Comparison of ENCODE assay signal across 9 cellular contexts in genomic region chr5:32711693-32712462, GRCh38.
DNase-seq lines count a peak whose midpoint lies in the region; ATAC-seq and TF ChIP-seq lines count a peak whose summit lies in the region.
"Had no signal": no experiment of that assay in that cellular context is flagged by ENCODE, and none has a peak within 500 bp of the region (broad histone marks: within the 10 kb centered on the region; RNA-seq: fewer than 3 reads in every experiment).

No MANE protein-coding gene starts in this region.

- no peak for TF ChIP-seq POLR2A in erythroblast (IDR thresholded peaks at IDR 0.05; ENCODE audit: low read length)

- DNase-seq in AG20443 (ENCODE audit: low spot score) = peak; percentile 67
- DNase-seq in NCI-H748 treated with DMSO at 0.1 percent for 48 hours (lab: John Stamatoyannopoulos, UW) = peak; percentile 20
- DNase-seq in erythroblast (lab: John Stamatoyannopoulos, UW) = peak; percentile 48 to 57
- no peak for DNase-seq in COR-L47 (lab: John Stamatoyannopoulos, UW)
- DNase-seq in NCI-H1048 (lab: John Stamatoyannopoulos, UW) = no peak
- no peak for DNase-seq in stimulated activated CD4-positive, alpha-beta T cell treated with anti-CD3 and anti-CD28 coated beads, Interleukin-4, amount 100 ng/mL, for 1 hour

- peaks cover 86% of the 10 kb centered on the region for H3K27me3 Mint-ChIP-seq in nephron (ENCODE audit: low read depth)

- ATAC-seq in HG02798 (IDR thresholded peaks at IDR 0.05; ENCODE audit: poor library complexity, unreplicated experiment) = no peak

- H3K4me1 Mint-ChIP-seq in nephron = peaks cover 30% of the 10 kb centered on the region

- H3K9me3 Mint-ChIP-seq in nephron = no peaks in the 10 kb centered on the region
- H3K9me3 Mint-ChIP-seq: activated naive CD4-positive, alpha-beta T cell treated with anti-CD3 and anti-CD28 coated beads, Interleukin-2, amount 50 U/mL, for 72 hours had no signal

- peak overlapping the region; percentile 24 to 78 (median 64) for H3K27ac Mint-ChIP-seq in nephron

- TF ChIP-seq CTCF in nephron (IDR thresholded peaks at IDR 0.05; ENCODE audit: unreplicated experiment in 3 of 3) = no peak

- peaks cover 7% of the 10 kb centered on the region for H3K36me3 Mint-ChIP-seq in nephron (ENCODE audit: low read depth)

- peak overlapping the region; percentile 79 to 87 (median 87) for H3K4me3 Mint-ChIP-seq in nephron

Comparison
In these comparisons a context has a peak if more than half of its experiments do, and no peak if none do; other contexts are left out.
1. DNase-seq: peak in AG20443 (single experiment), NCI-H748 treated with DMSO at 0.1 percent for 48 hours (single experiment) and erythroblast (2 of 2); none in COR-L47 (single experiment), NCI-H1048 (single experiment) and stimulated activated CD4-positive, alpha-beta T cell treated with anti-CD3 and anti-CD28 coated beads, Interleukin-4, amount 100 ng/mL, for 1 hour (single experiment).